Comparison of ENCODE assay signal across 24 cellular contexts in genomic region chr1:207840380-207840779, GRCh38.
A peak's percentile ranks its signal among the peaks of the same experiment; 100 is the strongest.
DNase-seq lines count a peak whose midpoint lies in the region; ATAC-seq and TF ChIP-seq lines count a peak whose summit lies in the region.
"Had no signal": no experiment of that assay in that cellular context is flagged by ENCODE, and none has a peak within 500 bp of the region (broad histone marks: within the 10 kb centered on the region; RNA-seq: fewer than 3 reads in every experiment).

No MANE protein-coding gene starts in this region.

- H2BK15ac ChIP-seq in mesenchymal stem cell (ENCODE audit: low read depth, poor library complexity, severe bottlenecking), result no peak overlapping the region

- H3K18ac ChIP-seq in mesenchymal stem cell (ENCODE audit: low read depth in 1 of 2, low read length in 2 of 2), result no peak overlapping the region

- H3K9me3 ChIP-seq in WERI-Rb-1 (ENCODE audit: severe bottlenecking) (no peaks in the 10 kb centered on the region), mesenchymal stem cell (ENCODE audit: control insufficient read depth, low read length) (no peaks in the 10 kb centered on the region), vagina (no peaks in the 10 kb centered on the region)

- WGBS in mesenchymal stem cell, result 96% methylated on average over 2 of the region's 2 CpGs
- WGBS in lower leg skin, 2 donors, result 96 to 100% methylated on average over 2 of the region's 2 CpGs

- TF ChIP-seq POLR2A in vagina (IDR thresholded peaks at IDR 0.05) (no peak), lower leg skin (IDR thresholded peaks at IDR 0.05) (no peak)

- H3K36me3 ChIP-seq in WERI-Rb-1 (peaks cover 12% of the 10 kb centered on the region), mesenchymal stem cell (ENCODE audit: control insufficient read depth in 1 of 2, insufficient read depth in 2 of 2, low read depth in 1 of 2, low read length in 2 of 2) (peaks cover 0 to 5% of the 10 kb centered on the region in 2 experiments), vagina (peaks cover 0 to 8% of the 10 kb centered on the region in 2 donors)

- no peak for ATAC-seq in HG03159 (IDR thresholded peaks at IDR 0.05; ENCODE audit: unreplicated experiment)
- ATAC-seq: activated CD8-positive, alpha-beta T cell treated with anti-CD3 and anti-CD28 coated beads for 36 hours; foreskin keratinocyte; naive thymus-derived CD4-positive, alpha-beta T cell had no signal

- H3K9ac ChIP-seq in mesenchymal stem cell (ENCODE audit: low read length), result no peak overlapping the region
- H3K9ac ChIP-seq: BLaER1 treated with 17β-estradiol and CSF1 and Interleukin-3, amounts not matched to agents 10 nM and 100 nM had no signal

- no peak overlapping the region for H2BK5ac ChIP-seq in mesenchymal stem cell (ENCODE audit: low read depth, low read length, poor library complexity, severe bottlenecking)

- H3K4me1 Mint-ChIP-seq in activated naive CD4-positive, alpha-beta T cell treated with anti-CD3 and anti-CD28 coated beads, Interleukin-2, amount 50 U/mL, for 24 hours, result peaks cover 89% of the 10 kb centered on the region

- DNase-seq in activated naive CD4-positive, alpha-beta T cell treated with anti-CD3 and anti-CD28 coated beads, Interleukin-2, amount 50 U/mL, for 16 hours, result no peak
- DNase-seq in WERI-Rb-1 (no peak), mesenchymal stem cell (no peak), vagina (ENCODE audit: extremely low spot score in 2 of 2) (no peak), NCI-H748 (lab: John Stamatoyannopoulos, UW; ENCODE audit: unreplicated experiment) (no peak), lower leg skin (ENCODE audit: low spot score in 2 of 2) (no peak)
- DNase-seq: activated B cell treated with CpG ODN at 0.5 μM for 24 hours; activated CD8-positive, alpha-beta T cell treated with anti-CD3 and anti-CD28 coated beads for 36 hours; activated naive CD8-positive, alpha-beta T cell treated with anti-CD3 and anti-CD28 coated beads for 36 hours; DMS53; foreskin keratinocyte; hypothalamus; islet precursor cell; naive thymus-derived CD4-positive, alpha-beta T cell; NCI-H1417; NCI-H2107; NCI-H510A treated with DMSO at 0.1 percent for 48 hours; SIG-M5; stimulated activated CD4-positive, alpha-beta T cell treated with anti-CD3 and anti-CD28 coated beads, Interleukin-4, amount 100 ng/mL, for 24 hours had no signal

- H3K14ac ChIP-seq in mesenchymal stem cell (ENCODE audit: low read length in 2 of 2), result no peak overlapping the region

- H3K27ac Mint-ChIP-seq in activated naive CD4-positive, alpha-beta T cell treated with anti-CD3 and anti-CD28 coated beads, Interleukin-2, amount 50 U/mL, for 24 hours, result peak overlapping the region; percentile 36
- H3K27ac Mint-ChIP-seq: activated B cell treated with CpG ODN at 0.5 μM for 24 hours; activated CD8-positive, alpha-beta T cell treated with anti-CD3 and anti-CD28 coated beads for 36 hours; activated naive CD8-positive, alpha-beta T cell treated with anti-CD3 and anti-CD28 coated beads for 36 hours; brain had no signal

- H3K4me3 ChIP-seq in WERI-Rb-1 (ENCODE audit: low read depth, low read length) (no peak overlapping the region), mesenchymal stem cell (ENCODE audit: insufficient read depth in 1 of 2, low read depth in 1 of 2, low read length in 2 of 2) (no peak overlapping the region), vagina (no peak overlapping the region), lower leg skin (ENCODE audit: low read depth, poor library complexity, severe bottlenecking) (no peak overlapping the region)
- H3K4me3 ChIP-seq: BLaER1 treated with 17β-estradiol and CSF1 and Interleukin-3, amounts not matched to agents 10 nM and 100 nM had no signal

- no peak overlapping the region for H2AFZ ChIP-seq in mesenchymal stem cell (ENCODE audit: low read depth, low read length)

- peak overlapping the region; percentile 0 for H4K8ac ChIP-seq in mesenchymal stem cell (ENCODE audit: low read length)

- H2BK12ac ChIP-seq in mesenchymal stem cell (ENCODE audit: low read length in 2 of 2), result no peak overlapping the region

- H3K4me3 Mint-ChIP-seq in activated naive CD4-positive, alpha-beta T cell treated with anti-CD3 and anti-CD28 coated beads, Interleukin-2, amount 50 U/mL, for 24 hours, result no peak overlapping the region
- H3K4me3 Mint-ChIP-seq: activated B cell treated with CpG ODN at 0.5 μM for 24 hours; activated CD8-positive, alpha-beta T cell treated with anti-CD3 and anti-CD28 coated beads for 36 hours; activated naive CD8-positive, alpha-beta T cell treated with anti-CD3 and anti-CD28 coated beads for 36 hours; brain; naive thymus-derived CD4-positive, alpha-beta T cell; T-helper 1 cell treated with Interleukin-12 subunit alpha and Interleukin-12 subunit beta and Interleukin-4 antibody, amounts not matched to agents 30 μg/mL and 1 μg/mL, for 36 hours had no signal

- no peak overlapping the region for H3K4ac ChIP-seq in mesenchymal stem cell (ENCODE audit: low read depth in 1 of 2, low read length in 2 of 2)

- no peak overlapping the region for H4K91ac ChIP-seq in mesenchymal stem cell (ENCODE audit: low read length)

- H3K27me3 Mint-ChIP-seq in activated naive CD4-positive, alpha-beta T cell treated with anti-CD3 and anti-CD28 coated beads, Interleukin-2, amount 50 U/mL, for 24 hours, result no peaks in the 10 kb centered on the region
- H3K27me3 Mint-ChIP-seq: activated B cell treated with CpG ODN at 0.5 μM for 24 hours; activated CD8-positive, alpha-beta T cell treated with anti-CD3 and anti-CD28 coated beads for 36 hours; activated naive CD8-positive, alpha-beta T cell treated with anti-CD3 and anti-CD28 coated beads for 36 hours; brain; naive thymus-derived CD4-positive, alpha-beta T cell had no signal

- no peak overlapping the region for H2AK5ac ChIP-seq in mesenchymal stem cell (ENCODE audit: low read length, severe bottlenecking)

- peaks cover 1% of the 10 kb centered on the region for H3K4me1 ChIP-seq in mesenchymal stem cell (ENCODE audit: control insufficient read depth, insufficient read depth, low read depth, low read length)
- peaks cover 88% of the 10 kb centered on the region for H3K4me1 ChIP-seq in vagina

- no peaks in the 10 kb centered on the region for H3K27me3 ChIP-seq in WERI-Rb-1 (ENCODE audit: insufficient read depth, low read depth, severe bottlenecking)
- no peaks in the 10 kb centered on the region for H3K27me3 ChIP-seq in mesenchymal stem cell (ENCODE audit: control insufficient read depth in 1 of 2, insufficient read depth in 1 of 2, low read length in 2 of 2)
- no peaks in the 10 kb centered on the region for H3K27me3 ChIP-seq in vagina
- H3K27me3 ChIP-seq: BLaER1 treated with 17β-estradiol and CSF1 and Interleukin-3, amounts not matched to agents 10 nM and 100 nM; foreskin keratinocyte had no signal

- no peak overlapping the region for H3K4me2 ChIP-seq in mesenchymal stem cell (ENCODE audit: low read length, poor library complexity, severe bottlenecking)

- H3K23ac ChIP-seq in mesenchymal stem cell (ENCODE audit: low read length in 2 of 2), result no peak overlapping the region

- intact Hi-C loops in vagina (cut with DNase I), result no loop called here
- intact Hi-C loops in lower leg skin (cut with DNase I; ENCODE audit: low total_unique reads), result no loop called here

- peaks cover 20% of the 10 kb centered on the region for H3K79me1 ChIP-seq in mesenchymal stem cell (replicated peaks; ENCODE audit: low read length, poor library complexity, severe bottlenecking)

- no peak overlapping the region for H3K27ac ChIP-seq in WERI-Rb-1
- H3K27ac ChIP-seq in mesenchymal stem cell (ENCODE audit: low read length, poor library complexity, severe bottlenecking), result no peak overlapping the region
- peak overlapping the region; percentile 33 for H3K27ac ChIP-seq in vagina
- H3K27ac ChIP-seq: BLaER1 treated with 17β-estradiol and CSF1 and Interleukin-3, amounts not matched to agents 10 nM and 100 nM; foreskin keratinocyte had no signal

- no peak overlapping the region for H2BK120ac ChIP-seq in mesenchymal stem cell (ENCODE audit: low read depth, low read length)

- peaks cover 3% of the 10 kb centered on the region for H3K36me3 Mint-ChIP-seq in activated naive CD4-positive, alpha-beta T cell treated with anti-CD3 and anti-CD28 coated beads, Interleukin-2, amount 50 U/mL, for 24 hours

- peak; percentile 36; the same call in 1 of the 2 replicates for TF ChIP-seq CTCF in WERI-Rb-1 (IDR thresholded peaks at IDR 0.05; ENCODE audit: low read depth, low read length)
- TF ChIP-seq CTCF in vagina (IDR thresholded peaks at IDR 0.05), result no peak
- TF ChIP-seq CTCF in lower leg skin (IDR thresholded peaks at IDR 0.05), result no peak

- H3K9me3 Mint-ChIP-seq in activated naive CD4-positive, alpha-beta T cell treated with anti-CD3 and anti-CD28 coated beads, Interleukin-2, amount 50 U/mL, for 24 hours, result no peaks in the 10 kb centered on the region
- H3K9me3 Mint-ChIP-seq: activated B cell treated with CpG ODN at 0.5 μM for 24 hours; activated CD8-positive, alpha-beta T cell treated with anti-CD3 and anti-CD28 coated beads for 36 hours; naive thymus-derived CD4-positive, alpha-beta T cell; T-helper 1 cell treated with Interleukin-12 subunit alpha and Interleukin-12 subunit beta and Interleukin-4 antibody, amounts not matched to agents 30 μg/mL and 1 μg/mL, for 36 hours had no signal
